ENCODE assay signal across 9 cellular contexts in the genomic region with DNA sequence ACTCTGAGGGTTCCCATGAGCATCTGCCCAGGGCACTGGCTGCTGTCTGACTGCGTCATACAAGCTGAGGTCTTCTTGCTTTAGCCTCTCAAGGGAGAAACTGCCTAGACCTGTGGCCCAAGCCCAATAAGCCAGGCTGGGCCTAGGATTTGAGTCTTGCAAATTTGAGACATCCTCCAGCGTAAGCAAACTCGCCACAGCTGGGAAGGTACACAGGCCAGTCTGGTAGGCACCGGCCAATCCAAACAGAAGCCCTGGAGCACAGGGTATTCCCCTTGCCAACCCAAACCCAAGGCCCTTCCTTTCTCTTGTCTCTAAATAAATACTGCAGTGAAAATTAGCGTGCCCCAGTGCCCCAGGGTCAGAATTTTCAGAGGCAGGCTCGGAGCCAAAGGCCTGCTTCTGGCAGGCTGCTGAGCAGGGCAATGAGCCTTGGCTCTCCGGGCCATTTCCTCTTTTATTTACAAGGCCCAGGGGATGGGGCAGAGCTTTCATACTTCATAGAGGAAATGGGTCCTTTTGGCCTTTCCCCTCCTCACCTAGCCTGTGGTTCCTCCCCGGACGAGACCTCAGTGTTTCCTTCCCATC. TPM values are rescaled to one million over a fixed set of nuclear protein-coding genes. Genes with fewer than 3 reads are reported as not detected.
DNase-seq lines count a peak whose midpoint lies in the region; ATAC-seq, FAIRE-seq and TF ChIP-seq lines count a peak whose summit lies in the region.
"Had no signal": no experiment of that assay in that cellular context is flagged by ENCODE, and none has a peak within 500 bp of the region (broad histone marks: within the 10 kb centered on the region; RNA-seq: fewer than 3 reads in every experiment).

No MANE protein-coding gene starts in this region.

- no peak overlapping the region; the same call in 1 of the 2 replicates for H3K27ac ChIP-seq in SJCRH30
- peak overlapping the region; percentile 48 to 69 (median 60) for H3K27ac ChIP-seq in sigmoid colon

- TF ChIP-seq CTCF in sigmoid colon (IDR thresholded peaks at IDR 0.05) = no peak

- H3K4me3 ChIP-seq in SJCRH30 = no peak overlapping the region
- no peak overlapping the region for H3K4me3 ChIP-seq in sigmoid colon

- H3K9me3 ChIP-seq in SJCRH30 (replicated peaks) (no peaks in the 10 kb centered on the region), sigmoid colon (no peaks in the 10 kb centered on the region)

- no peak for TF ChIP-seq POLR2A in sigmoid colon (IDR thresholded peaks at IDR 0.05)

- WGBS in sigmoid colon, 2 donors = 58 to 77% methylated on average over 9 of the region's 9 CpGs

- H3K36me3 ChIP-seq in SJCRH30 = peaks cover 69% of the 10 kb centered on the region
- H3K36me3 ChIP-seq in sigmoid colon = peaks cover 0 to 73% (median 28%) of the 10 kb centered on the region in 4 donors

- intact Hi-C loops in sigmoid colon (cut with DNase I) = no loop called here

- FAIRE-seq in frontal cortex (lab: Jason Lieb, UNC) = no peak
- FAIRE-seq: endometrium had no signal

- H3K4me1 ChIP-seq in SJCRH30 (peaks cover 23% of the 10 kb centered on the region), sigmoid colon (peaks cover 0 to 14% (median 11%) of the 10 kb centered on the region in 4 donors)

- DNase-seq in Caki2 (ENCODE audit: low read depth) (peak; percentile 69), SJCRH30 (peak; percentile 38 to 56), frontal cortex (ENCODE audit: low spot score in 2 of 2) (peak; percentile 38 to 46), sigmoid colon (no peak), activated T-cell treated with anti-CD3 and anti-CD28 coated beads for 4 hours (no peak), NCI-H1694 (lab: John Stamatoyannopoulos, UW) (no peak)

- ATAC-seq in HG02588 (IDR thresholded peaks at IDR 0.05; ENCODE audit: unreplicated experiment) (peak; percentile 65), HG03097 (IDR thresholded peaks at IDR 0.05; ENCODE audit: low FRiP score, unreplicated experiment) (no peak)

- in situ Hi-C loops in Caki2 (cut with HindIII; ENCODE audit: low pct_unique_long_range_greater_than_20kb, low sequenced_read_pairs) = no loop called here

- H3K27me3 ChIP-seq in SJCRH30 = no peaks in the 10 kb centered on the region
- no peaks in the 10 kb centered on the region for H3K27me3 ChIP-seq in sigmoid colon

- TF ChIP-seq EP300 in sigmoid colon (IDR thresholded peaks at IDR 0.05) = no peak

RNA-seq across cellular contexts. Expression of a gene that starts 33.3 kb away (rescaled TPM):
- 13.5 and 16.4 TPM in 2 replicates for total RNA-seq in Caki2 (2014; rRNA removed; shearing (Covaris generic); ENCODE audit: low replicate concordance)
- total RNA-seq in SJCRH30 (2014; rRNA removed; shearing (Covaris generic)) = 49.9 and 53.0 TPM in 2 replicates
- total RNA-seq in frontal cortex (11.0 TPM), sigmoid colon (10 to 100 TPM in 3 of 4 donors, 1 to 10 TPM in 1; 7.1 to 17.9 (median 12.7) TPM)
- polyA plus RNA-seq in sigmoid colon = 10 to 100 TPM in 1 of 3 donors, 1 to 10 TPM in 2; 1.2 to 10.1 (median 2.3) TPM

RNA-seq across cellular contexts. Expression of a gene that starts 33.7 kb away (rescaled TPM):
- 55.5 and 59.2 TPM in 2 replicates for total RNA-seq in Caki2 (2014; rRNA removed; shearing (Covaris generic); ENCODE audit: low replicate concordance)
- 209 and 245 TPM in 2 replicates for total RNA-seq in SJCRH30 (2014; rRNA removed; shearing (Covaris generic))
- total RNA-seq in frontal cortex (77.0 TPM), sigmoid colon (10 to 100 TPM; 44.9 to 94.2 (median 58.7) TPM)
- polyA plus RNA-seq in sigmoid colon = 10 to 100 TPM in 2 of 3 donors, 1 to 10 TPM in 1; 7.8 to 31.8 (median 16.6) TPM

Comparison
In these comparisons a context has a peak if more than half of its experiments do, and no peak if none do; other contexts are left out.
1. DNase-seq: peak in Caki2 (single experiment), SJCRH30 (2 of 2) and frontal cortex (2 of 2); none in sigmoid colon (single experiment), activated T-cell treated with anti-CD3 and anti-CD28 coated beads for 4 hours (single experiment) and NCI-H1694 (single experiment).